In genomic region chr3:14429689-14430452, GRCh38 we compare ENCODE assay signal across 14 cellular contexts. TPM values are rescaled to one million over a fixed set of nuclear protein-coding genes. Genes with fewer than 3 reads are reported as not detected.
DNase-seq lines count a peak whose midpoint lies in the region; ATAC-seq and TF ChIP-seq lines count a peak whose summit lies in the region.
"Had no signal": no experiment of that assay in that cellular context is flagged by ENCODE, and none has a peak within 500 bp of the region (broad histone marks: within the 10 kb centered on the region; RNA-seq: fewer than 3 reads in every experiment).

No MANE protein-coding gene starts in this region.

- H3K9me3 ChIP-seq in SU-DHL-6 (ENCODE audit: insufficient read depth, low read length), result no peaks in the 10 kb centered on the region
- H3K9me3 ChIP-seq: ascending aorta had no signal

- H2AFZ ChIP-seq in SU-DHL-6 (ENCODE audit: low read depth, low read length, severe bottlenecking), result no peak overlapping the region

- peak overlapping the region; percentile 92 for H3K27ac ChIP-seq in SU-DHL-6 (ENCODE audit: low read depth, low read length)

- no peak for ATAC-seq in effector memory CD8-positive, alpha-beta T cell (replicated peaks)
- no peak for ATAC-seq in stimulated activated memory B cell treated with anti-CD40 and anti-IgM and Interleukin-4, amounts not matched to agents 10 μg/mL and 1 μg/mL and 100 μg/mL, for 72 hours
- ATAC-seq in omental fat pad (ENCODE audit: low FRiP score), result no peak
- ATAC-seq in GM21737 (IDR thresholded peaks at IDR 0.05; ENCODE audit: unreplicated experiment), result no peak
- ATAC-seq in left colon, result no peak

- TF ChIP-seq CTCF in SU-DHL-6 (IDR thresholded peaks at IDR 0.05; ENCODE audit: insufficient read depth, low read length, poor library complexity, severe bottlenecking) (no peak), omental fat pad (IDR thresholded peaks at IDR 0.05) (no peak)

- no peak overlapping the region for H3K4me3 ChIP-seq in SU-DHL-6 (ENCODE audit: insufficient read depth, low read length, poor library complexity, severe bottlenecking)
- H3K4me3 ChIP-seq: ascending aorta, smooth muscle cell had no signal

- no peaks in the 10 kb centered on the region for H3K9me3 Mint-ChIP-seq in activated T-cell treated with anti-CD3 and anti-CD28 coated beads, Interleukin-2, amount 50 U/mL, for 24 hours
- H3K9me3 Mint-ChIP-seq in effector memory CD8-positive, alpha-beta T cell, result no peaks in the 10 kb centered on the region
- no peaks in the 10 kb centered on the region for H3K9me3 Mint-ChIP-seq in stimulated activated memory B cell treated with anti-CD40 and anti-IgM and Interleukin-4, amounts not matched to agents 10 μg/mL and 1 μg/mL and 100 μg/mL, for 72 hours

- no peaks in the 10 kb centered on the region for H3K27me3 ChIP-seq in SU-DHL-6 (ENCODE audit: low read length)
- H3K27me3 ChIP-seq: ascending aorta had no signal

- peaks cover 47% of the 10 kb centered on the region for H3K36me3 Mint-ChIP-seq in activated T-cell treated with anti-CD3 and anti-CD28 coated beads, Interleukin-2, amount 50 U/mL, for 24 hours (ENCODE audit: low read depth)
- H3K36me3 Mint-ChIP-seq in effector memory CD8-positive, alpha-beta T cell (ENCODE audit: insufficient read depth), result peaks cover 33% of the 10 kb centered on the region
- no peaks in the 10 kb centered on the region for H3K36me3 Mint-ChIP-seq in stimulated activated memory B cell treated with anti-CD40 and anti-IgM and Interleukin-4, amounts not matched to agents 10 μg/mL and 1 μg/mL and 100 μg/mL, for 72 hours

- H3K27me3 Mint-ChIP-seq in activated T-cell treated with anti-CD3 and anti-CD28 coated beads, Interleukin-2, amount 50 U/mL, for 24 hours, result no peaks in the 10 kb centered on the region
- no peaks in the 10 kb centered on the region for H3K27me3 Mint-ChIP-seq in effector memory CD8-positive, alpha-beta T cell
- H3K27me3 Mint-ChIP-seq in stimulated activated memory B cell treated with anti-CD40 and anti-IgM and Interleukin-4, amounts not matched to agents 10 μg/mL and 1 μg/mL and 100 μg/mL, for 72 hours, result no peaks in the 10 kb centered on the region

- peaks cover 62% of the 10 kb centered on the region for H3F3A ChIP-seq in SU-DHL-6 (ENCODE audit: insufficient read depth)

- H4K20me1 ChIP-seq in SU-DHL-6 (ENCODE audit: low read depth, low read length), result no peaks in the 10 kb centered on the region

- peaks cover 69% of the 10 kb centered on the region for H3K79me2 ChIP-seq in SU-DHL-6 (ENCODE audit: insufficient read depth, low read length)

- H3K4me2 ChIP-seq in SU-DHL-6 (ENCODE audit: low read depth, low read length, poor library complexity, severe bottlenecking), result peak overlapping the region; percentile 63
- H3K4me2 ChIP-seq: smooth muscle cell had no signal

- intact Hi-C loops in left colon (cut with DNase I, micrococcal nuclease), result no loop called here

- H3K9ac ChIP-seq in SU-DHL-6 (ENCODE audit: low read length), result peak overlapping the region; percentile 43; the same call in 1 of the 2 replicates

- H3K4me3 Mint-ChIP-seq in activated T-cell treated with anti-CD3 and anti-CD28 coated beads, Interleukin-2, amount 50 U/mL, for 24 hours, result peak overlapping the region; percentile 23
- H3K4me3 Mint-ChIP-seq in effector memory CD8-positive, alpha-beta T cell, result peak overlapping the region; percentile 44 to 50
- H3K4me3 Mint-ChIP-seq in stimulated activated memory B cell treated with anti-CD40 and anti-IgM and Interleukin-4, amounts not matched to agents 10 μg/mL and 1 μg/mL and 100 μg/mL, for 72 hours, result no peak overlapping the region

- no peaks in the 10 kb centered on the region for H3K36me3 ChIP-seq in SU-DHL-6 (ENCODE audit: low read length)
- H3K36me3 ChIP-seq: ascending aorta had no signal

- no peak for DNase-seq in activated T-cell treated with anti-CD3 and anti-CD28 coated beads, Interleukin-2, amount 50 U/mL, for 24 hours
- no peak for DNase-seq in activated T-cell treated with anti-CD3 and anti-CD28 coated beads, Interleukin-2, amount 50 U/mL, for 48 hours
- DNase-seq in effector memory CD8-positive, alpha-beta T cell, result no peak
- DNase-seq in omental fat pad (ENCODE audit: low spot score) (no peak), left colon (no peak)
- DNase-seq: activated CD4-positive, alpha-beta T cell treated with anti-CD3 and anti-CD28 coated beads for 48 hours; foreskin melanocyte; islet precursor cell; NCI-H1436 treated with DMSO at 0.1 percent for 48 hours had no signal

- H3K4me1 Mint-ChIP-seq in activated T-cell treated with anti-CD3 and anti-CD28 coated beads, Interleukin-2, amount 50 U/mL, for 24 hours (ENCODE audit: low read depth), result peaks cover 96% of the 10 kb centered on the region
- peaks cover 92 to 98% of the 10 kb centered on the region in 2 donors for H3K4me1 Mint-ChIP-seq in effector memory CD8-positive, alpha-beta T cell (ENCODE audit: low read depth in 2 of 2)
- H3K4me1 Mint-ChIP-seq in stimulated activated memory B cell treated with anti-CD40 and anti-IgM and Interleukin-4, amounts not matched to agents 10 μg/mL and 1 μg/mL and 100 μg/mL, for 72 hours, result peaks cover 99% of the 10 kb centered on the region

- no peaks in the 10 kb centered on the region for H3K9me2 ChIP-seq in SU-DHL-6 (replicated peaks; ENCODE audit: insufficient read depth, low read length)

- peak overlapping the region; percentile 96 for H3K27ac Mint-ChIP-seq in activated T-cell treated with anti-CD3 and anti-CD28 coated beads, Interleukin-2, amount 50 U/mL, for 24 hours
- peak overlapping the region; percentile 95 to 100 for H3K27ac Mint-ChIP-seq in effector memory CD8-positive, alpha-beta T cell
- H3K27ac Mint-ChIP-seq in stimulated activated memory B cell treated with anti-CD40 and anti-IgM and Interleukin-4, amounts not matched to agents 10 μg/mL and 1 μg/mL and 100 μg/mL, for 72 hours, result peak overlapping the region; percentile 94

RNA-seq across cellular contexts. Expression of gene SLC6A6, which starts 27.5 kb away (rescaled TPM):
- total RNA-seq in omental fat pad (10 to 100 TPM; 35.7 to 75.2 (median 56.4) TPM), left colon (1 to 10 TPM; 6.7 to 8.3 TPM)
